ENCODE assay signal across 14 cellular contexts in the genomic region with DNA sequence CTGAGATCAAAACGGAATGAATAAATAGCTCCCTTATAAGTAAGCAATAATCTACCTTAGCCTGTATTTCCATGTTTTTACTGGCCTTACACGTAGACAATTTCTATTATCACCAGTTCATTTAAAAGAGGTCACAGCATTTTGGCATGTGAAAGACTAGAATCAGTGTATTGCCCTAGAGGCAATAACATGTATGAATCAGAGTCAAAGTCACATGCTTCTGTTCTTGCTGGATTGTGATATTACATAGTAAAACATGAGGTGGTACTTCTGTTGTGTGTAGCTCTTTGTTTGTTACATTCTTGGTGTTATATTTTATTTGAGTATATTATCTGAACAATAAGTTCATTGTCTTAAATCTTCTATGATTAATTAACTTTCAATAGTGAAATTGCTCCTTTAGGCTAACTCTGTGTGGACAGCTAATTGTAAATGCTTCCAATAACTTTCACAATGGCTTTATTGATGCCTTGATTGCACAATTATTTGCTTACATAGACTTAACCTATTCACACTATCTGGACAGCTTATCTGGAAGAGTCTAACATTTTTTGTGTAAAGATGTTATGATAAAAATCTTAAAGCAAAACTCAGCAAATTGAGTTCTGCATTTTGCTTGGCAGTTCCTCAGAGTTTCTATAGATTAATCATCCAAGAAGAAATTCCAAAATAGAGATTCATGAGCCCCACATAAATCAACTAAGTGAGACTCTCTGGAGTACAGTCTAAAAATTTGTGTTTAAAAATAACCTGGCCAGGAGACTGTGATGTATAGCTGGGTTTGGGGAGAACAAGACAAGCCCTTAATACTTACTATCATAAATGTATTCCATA.
"Had no signal": no experiment of that assay in that cellular context is flagged by ENCODE, and none has a peak within 500 bp of the region (broad histone marks: within the 10 kb centered on the region; RNA-seq: fewer than 3 reads in every experiment).

No MANE protein-coding gene starts in this region.

- ATAC-seq: activated CD4-positive, CD25-positive, alpha-beta regulatory T cell treated with anti-CD3 and anti-CD28 coated beads, Interleukin-2, amount 50 U/mL, for 24 hours; body of pancreas; esophagus mucosa; heart left ventricle; left lobe of liver; natural killer cell treated with Interleukin-12 subunit alpha and Interleukin-12 subunit beta and Interleukin-15 and Interleukin-18, amount 100 ng/mL, for 72 hours had no signal

- H3K4me1 ChIP-seq: body of pancreas, heart left ventricle had no signal

- H3K4me3 ChIP-seq: body of pancreas, heart left ventricle had no signal

- H3K27ac ChIP-seq: body of pancreas, heart left ventricle had no signal

- DNase-seq: activated CD4-positive, alpha-beta T cell treated with anti-CD3 and anti-CD28 coated beads, Interleukin-2, amount 50 U/mL, for 4 hours; activated effector memory CD4-positive, alpha-beta T cell treated with Interleukin-2 at 50 U/mL for 16 hours; activated T-cell treated with anti-CD3 and anti-CD28 coated beads, Interleukin-2, amount 50 U/mL, for 24 hours; amniotic stem cell; body of pancreas; dermis blood vessel endothelial cell; heart left ventricle; islet precursor cell; mesenchymal stem cell; stimulated activated CD4-positive, alpha-beta T cell treated with anti-CD3 and anti-CD28 coated beads, Interleukin-4, amount 100 ng/mL, for 4 hours had no signal

- H3K36me3 ChIP-seq: heart left ventricle had no signal

- H3K27me3 ChIP-seq: body of pancreas, heart left ventricle had no signal

- H3K9me3 ChIP-seq: body of pancreas had no signal
